ENCODE assay signal across 10 cellular contexts in the genomic region with DNA sequence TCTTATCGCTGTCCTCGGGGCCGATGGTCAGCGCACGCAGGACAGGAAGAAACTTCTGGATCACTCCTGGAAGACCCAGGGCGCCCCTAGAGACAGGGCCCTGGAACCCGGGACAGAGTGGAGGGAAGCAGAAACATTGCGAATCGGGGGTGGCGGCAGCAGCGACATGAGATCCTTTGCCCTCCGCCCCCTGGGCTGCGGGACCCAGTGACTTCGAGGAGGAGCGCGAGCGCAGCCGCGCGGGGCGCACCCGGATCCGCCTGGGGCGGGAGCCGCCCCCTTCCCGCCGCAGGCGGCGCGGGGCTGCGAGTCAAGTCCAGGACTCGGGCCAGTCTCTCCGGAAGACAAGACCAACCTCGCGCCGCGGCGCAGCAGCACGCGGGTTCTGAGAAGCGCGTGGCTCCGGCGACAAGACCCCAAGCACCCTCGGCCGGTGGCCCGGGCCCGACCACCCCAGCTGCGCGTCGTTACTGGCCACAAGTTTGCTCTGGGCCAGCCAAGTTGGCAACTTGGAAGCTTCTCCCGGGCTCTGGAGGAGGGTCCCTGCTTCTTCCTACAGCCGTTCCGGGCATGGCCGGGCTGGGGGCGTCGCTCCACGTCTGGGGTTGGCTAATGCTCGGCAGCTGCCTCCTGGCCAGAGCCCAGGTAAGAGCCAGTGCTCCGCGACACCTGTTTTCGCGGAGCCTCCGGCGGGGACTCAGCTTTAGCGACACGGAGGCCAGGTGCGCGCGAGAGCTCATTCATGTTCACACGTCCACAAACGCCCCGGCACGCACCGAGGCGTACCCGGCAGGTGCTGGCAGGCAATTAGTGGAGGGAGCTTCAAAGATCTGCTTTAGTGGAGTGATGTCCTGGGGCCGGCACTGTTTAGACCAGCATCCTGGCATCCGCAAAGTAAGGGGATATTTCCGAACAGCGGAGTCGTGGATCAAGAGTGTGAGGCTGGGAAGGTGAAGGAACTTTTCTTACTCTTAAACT. TPM values are rescaled to one million over a fixed set of nuclear protein-coding genes. Genes with fewer than 3 reads are reported as not detected.
DNase-seq lines count a peak whose midpoint lies in the region; ATAC-seq and TF ChIP-seq lines count a peak whose summit lies in the region.
"Had no signal": no experiment of that assay in that cellular context is flagged by ENCODE, and none has a peak within 500 bp of the region (broad histone marks: within the 10 kb centered on the region; RNA-seq: fewer than 3 reads in every experiment).

A gene with protein sequence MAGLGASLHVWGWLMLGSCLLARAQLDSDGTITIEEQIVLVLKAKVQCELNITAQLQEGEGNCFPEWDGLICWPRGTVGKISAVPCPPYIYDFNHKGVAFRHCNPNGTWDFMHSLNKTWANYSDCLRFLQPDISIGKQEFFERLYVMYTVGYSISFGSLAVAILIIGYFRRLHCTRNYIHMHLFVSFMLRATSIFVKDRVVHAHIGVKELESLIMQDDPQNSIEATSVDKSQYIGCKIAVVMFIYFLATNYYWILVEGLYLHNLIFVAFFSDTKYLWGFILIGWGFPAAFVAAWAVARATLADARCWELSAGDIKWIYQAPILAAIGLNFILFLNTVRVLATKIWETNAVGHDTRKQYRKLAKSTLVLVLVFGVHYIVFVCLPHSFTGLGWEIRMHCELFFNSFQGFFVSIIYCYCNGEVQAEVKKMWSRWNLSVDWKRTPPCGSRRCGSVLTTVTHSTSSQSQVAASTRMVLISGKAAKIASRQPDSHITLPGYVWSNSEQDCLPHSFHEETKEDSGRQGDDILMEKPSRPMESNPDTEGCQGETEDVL (plus strand): TSS at position 319 of the 978 bp plus-strand sequence. CDS start 252 bp downstream, at position 571.

- DNase-seq in AG20443 (ENCODE audit: low spot score): peak; percentile 45
- DNase-seq in NCI-H128 (lab: John Stamatoyannopoulos, UW; ENCODE audit: unreplicated experiment): peak; percentile 61
- DNase-seq in brain microvascular endothelial cell: no peak
- peak; percentile 44 for DNase-seq in mesendoderm
- no peak for DNase-seq in activated T-helper 1 cell treated with anti-CD3 and anti-CD28 coated beads, Interleukin-12 subunit alpha, Interleukin-12 subunit beta, Interleukin-2, Interleukin-4 antibody, amounts not matched to agents 30 ng/mL and 10 ng/mL and 1 ng/mL, durations not matched to agents 14 hours and 24 hours and 36 hours (ENCODE audit: low spot score)
- DNase-seq: stimulated activated CD4-positive, alpha-beta T cell treated with anti-CD3 and anti-CD28 coated beads, Interleukin-4, amount 100 ng/mL, for 4 hours had no signal

- H3K4me3 ChIP-seq in brain microvascular endothelial cell (ENCODE audit: low read depth, low read length) (peak within 1 kb of the TSS; percentile 24), mesendoderm (ENCODE audit: low read length) (no peak within 1 kb of the TSS)

- H3K27me3 Mint-ChIP-seq in activated T-helper 1 cell treated with anti-CD3 and anti-CD28 coated beads, Interleukin-12 subunit alpha, Interleukin-12 subunit beta, Interleukin-2, Interleukin-4 antibody, amounts not matched to agents 30 ng/mL and 10 ng/mL and 1 ng/mL, durations not matched to agents 14 hours and 24 hours and 36 hours (ENCODE audit: insufficient read depth): peaks cover 51% of the 10 kb centered on the region

- H3K4me2 ChIP-seq in mesendoderm (ENCODE audit: low read length): peak within 1 kb of the TSS; percentile 58

- H3K79me1 ChIP-seq in mesendoderm (ENCODE audit: low read length): no peaks in the 10 kb centered on the region

- no peak within 1 kb of the TSS for H3K27ac ChIP-seq in brain microvascular endothelial cell
- no peak within 1 kb of the TSS for H3K27ac ChIP-seq in mesendoderm (ENCODE audit: low read depth, low read length)

- H2BK120ac ChIP-seq in mesendoderm (ENCODE audit: low read depth, low read length): no peak within 1 kb of the TSS

- no peak within 1 kb of the TSS for H4K5ac ChIP-seq in mesendoderm (ENCODE audit: low read length)

- H3K4me1 ChIP-seq in mesendoderm (ENCODE audit: control insufficient read depth, low read depth, low read length): no peaks in the 10 kb centered on the region

- H2AK5ac ChIP-seq in mesendoderm (ENCODE audit: low read length): no peak within 1 kb of the TSS

- no peak for ATAC-seq in activated CD4-positive, CD25-positive, alpha-beta regulatory T cell treated with anti-CD3 and anti-CD28 coated beads, Interleukin-2, amount 50 U/mL, for 24 hours
- ATAC-seq in GM18867 (IDR thresholded peaks at IDR 0.05; ENCODE audit: unreplicated experiment): no peak
- ATAC-seq in GM18517 (IDR thresholded peaks at IDR 0.05; ENCODE audit: unreplicated experiment): no peak

- TF ChIP-seq CTCF in brain microvascular endothelial cell (IDR thresholded peaks at IDR 0.05; ENCODE audit: low read depth, low read length, missing control alignments): peak; percentile 7

- H3K36me3 ChIP-seq in brain microvascular endothelial cell (replicated peaks) (no peaks in the 10 kb centered on the region), mesendoderm (ENCODE audit: control insufficient read depth, insufficient read depth, low read length) (no peaks in the 10 kb centered on the region)

- H3K9me3 Mint-ChIP-seq in activated T-helper 1 cell treated with anti-CD3 and anti-CD28 coated beads, Interleukin-12 subunit alpha, Interleukin-12 subunit beta, Interleukin-2, Interleukin-4 antibody, amounts not matched to agents 30 ng/mL and 10 ng/mL and 1 ng/mL, durations not matched to agents 14 hours and 24 hours and 36 hours: no peaks in the 10 kb centered on the region

- no peak within 1 kb of the TSS for H3K4ac ChIP-seq in mesendoderm (ENCODE audit: low read depth, low read length)

- no peak within 1 kb of the TSS for H3K4me3 Mint-ChIP-seq in activated T-helper 1 cell treated with anti-CD3 and anti-CD28 coated beads, Interleukin-12 subunit alpha, Interleukin-12 subunit beta, Interleukin-2, Interleukin-4 antibody, amounts not matched to agents 30 ng/mL and 10 ng/mL and 1 ng/mL, durations not matched to agents 14 hours and 24 hours and 36 hours

- no peak within 1 kb of the TSS for H2BK5ac ChIP-seq in mesendoderm (ENCODE audit: low read length)

- no peak within 1 kb of the TSS for H3K23ac ChIP-seq in mesendoderm (ENCODE audit: low read length)

- H3K27ac Mint-ChIP-seq in activated T-helper 1 cell treated with anti-CD3 and anti-CD28 coated beads, Interleukin-12 subunit alpha, Interleukin-12 subunit beta, Interleukin-2, Interleukin-4 antibody, amounts not matched to agents 30 ng/mL and 10 ng/mL and 1 ng/mL, durations not matched to agents 14 hours and 24 hours and 36 hours: no peak within 1 kb of the TSS

- H2BK15ac ChIP-seq in mesendoderm (replicated peaks; ENCODE audit: low read depth): no peak within 1 kb of the TSS

- no peak within 1 kb of the TSS for H3K56ac ChIP-seq in mesendoderm (ENCODE audit: low read length)

- H3K9ac ChIP-seq in mesendoderm (ENCODE audit: low read length): peak within 1 kb of the TSS; percentile 33

- in situ Hi-C loops in brain microvascular endothelial cell (cut with HindIII; ENCODE audit: low pct_ligation_motif_present, low sequenced_read_pairs): no loop called here

- no CpG with 5 or more reads among the region's 82 CpGs for WGBS in mesendoderm (ENCODE audit: extremely low coverage, insufficient coverage, low lambda C conversion rate)

- no peak within 1 kb of the TSS for H3K18ac ChIP-seq in mesendoderm (ENCODE audit: low read length)

- H3K4me1 Mint-ChIP-seq in activated T-helper 1 cell treated with anti-CD3 and anti-CD28 coated beads, Interleukin-12 subunit alpha, Interleukin-12 subunit beta, Interleukin-2, Interleukin-4 antibody, amounts not matched to agents 30 ng/mL and 10 ng/mL and 1 ng/mL, durations not matched to agents 14 hours and 24 hours and 36 hours (ENCODE audit: low read depth): no peaks in the 10 kb centered on the region

- H3K36me3 Mint-ChIP-seq in activated T-helper 1 cell treated with anti-CD3 and anti-CD28 coated beads, Interleukin-12 subunit alpha, Interleukin-12 subunit beta, Interleukin-2, Interleukin-4 antibody, amounts not matched to agents 30 ng/mL and 10 ng/mL and 1 ng/mL, durations not matched to agents 14 hours and 24 hours and 36 hours (ENCODE audit: low read depth): no peaks in the 10 kb centered on the region

- H3K27me3 ChIP-seq in brain microvascular endothelial cell (replicated peaks) (peaks cover 24% of the 10 kb centered on the region), mesendoderm (ENCODE audit: insufficient read depth, low read length, poor library complexity) (no peaks in the 10 kb centered on the region)

- H3K79me2 ChIP-seq in mesendoderm (ENCODE audit: control insufficient read depth, insufficient read depth, low read length): no peaks in the 10 kb centered on the region

- no peak within 1 kb of the TSS for H4K8ac ChIP-seq in mesendoderm (ENCODE audit: low read depth, low read length)

- intact Hi-C loops in activated T-helper 1 cell treated with anti-CD3 and anti-CD28 coated beads, Interleukin-12 subunit alpha, Interleukin-12 subunit beta, Interleukin-2, Interleukin-4 antibody, amounts not matched to agents 30 ng/mL and 10 ng/mL and 1 ng/mL, durations not matched to agents 14 hours and 24 hours and 36 hours (cut with micrococcal nuclease): no loop called here

RNA-seq across cellular contexts. Expression of the gene that starts here (rescaled TPM):
- polyA plus RNA-seq in mesendoderm (2013, experiment 1 of 2): 0.13 TPM
- 0.20 TPM for polyA plus RNA-seq in mesendoderm (2013, experiment 2 of 2)
- 0.10 TPM in 1 of 2 replicates, not detected in the other for total RNA-seq in activated T-helper 1 cell treated with anti-CD3 and anti-CD28 coated beads, Interleukin-12 subunit alpha, Interleukin-12 subunit beta, Interleukin-2, Interleukin-4 antibody, amounts not matched to agents 30 ng/mL and 10 ng/mL and 1 ng/mL, durations not matched to agents 14 hours and 24 hours and 36 hours
- total RNA-seq: M059J had no signal

Comparison
In these comparisons a context has a peak if more than half of its experiments do, and no peak if none do; other contexts are left out.
1. DNase-seq: peak in AG20443 (single experiment), NCI-H128 (single experiment) and mesendoderm (single experiment); none in brain microvascular endothelial cell (single experiment) and activated T-helper 1 cell treated with anti-CD3 and anti-CD28 coated beads, Interleukin-12 subunit alpha, Interleukin-12 subunit beta, Interleukin-2, Interleukin-4 antibody, amounts not matched to agents 30 ng/mL and 10 ng/mL and 1 ng/mL, durations not matched to agents 14 hours and 24 hours and 36 hours (single experiment).